Comparison of ENCODE assay signal across 1 cellular context in the genomic region with DNA sequence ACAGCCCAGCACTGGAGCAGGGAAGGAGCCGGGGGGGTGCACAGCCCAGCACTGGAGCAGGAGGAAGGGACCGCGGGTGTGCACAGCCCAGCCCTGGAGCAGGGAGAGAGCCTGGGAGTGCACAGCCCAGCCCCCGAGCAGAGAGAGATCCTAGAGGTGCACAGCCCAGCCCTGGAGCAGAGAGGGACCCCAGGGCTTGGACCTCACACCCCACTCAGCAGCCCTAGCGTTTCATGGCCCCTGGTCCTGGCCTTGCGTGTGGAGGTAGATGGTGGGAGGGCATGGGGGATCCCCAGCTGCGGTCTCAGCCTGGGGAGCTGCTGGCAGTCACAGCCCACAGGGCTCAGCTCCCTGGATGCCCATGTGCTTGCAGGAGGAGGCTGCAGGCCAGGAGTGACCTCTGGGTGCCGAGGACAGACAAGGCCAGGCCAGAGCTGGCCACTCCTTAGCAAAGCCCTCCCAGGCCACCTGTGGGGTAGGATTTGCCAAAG.
TF ChIP-seq lines count a peak whose summit lies in the region.

No MANE protein-coding gene starts in this region.

TF ChIP-seq in GM12878, 131 proteins besides CTCF, POLR2A, EP300 and RAD21 (continued from another document):
- TF ChIP-seq NFYA (IDR thresholded peaks at IDR 0.05; ENCODE audit: borderline replicate concordance, low read depth, low read length) = no peak
- TF ChIP-seq SPI1 (IDR thresholded peaks at IDR 0.05; ENCODE audit: borderline replicate concordance, insufficient read depth, low read depth, low read length) = no peak
- TF ChIP-seq CEBPB (IDR thresholded peaks at IDR 0.05; ENCODE audit: borderline replicate concordance in 1 of 2, low read depth in 2 of 2, low read length in 2 of 2) = no peak
TF ChIP-seq in GM12878: peak in this region for 0.
